1 cellular context compared by ENCODE assay signal in genomic region chr11:111926505-111927391, GRCh38.
A peak's percentile ranks its signal among the peaks of the same experiment; 100 is the strongest.
TF ChIP-seq lines count a peak whose summit lies in the region.

No MANE protein-coding gene starts in this region.

TF ChIP-seq in HepG2, 621 proteins besides CTCF, POLR2A, EP300 and RAD21 (continued from another document and continues in another):
- peak; percentile 58 for TF ChIP-seq ARID5B (CRISPR knock-in tag; IDR thresholded peaks at IDR 0.05)
- TF ChIP-seq ZBTB39 (CRISPR knock-in tag; IDR thresholded peaks at IDR 0.05), result no peak
- TF ChIP-seq FOXK1 (CRISPR knock-in tag; IDR thresholded peaks at IDR 0.05; ENCODE audit: borderline replicate concordance, low read depth), result peak; percentile 76; the same call in 1 of the 2 replicates
- TF ChIP-seq ZNF101 (CRISPR knock-in tag; IDR thresholded peaks at IDR 0.05; ENCODE audit: borderline replicate concordance, low read depth), result no peak
- no peak for TF ChIP-seq ZNF512 (CRISPR knock-in tag; IDR thresholded peaks at IDR 0.05)
- no peak for TF ChIP-seq SNRNP70 (IDR thresholded peaks at IDR 0.05; ENCODE audit: low read depth, low read length)
- no peak; the same call in 1 of the 2 replicates for TF ChIP-seq RXRA (CRISPR knock-in tag; IDR thresholded peaks at IDR 0.05)
- TF ChIP-seq ZNF205 (CRISPR knock-in tag; IDR thresholded peaks at IDR 0.05), result 0 out of 2 replicates have a peak, but pooled peaks have one; percentile 53
- no peak for TF ChIP-seq ARNT (IDR thresholded peaks at IDR 0.05)
- TF ChIP-seq POLR2AphosphoS2 (IDR thresholded peaks at IDR 0.05; ENCODE audit: low read depth, low read length), result no peak
- 0 out of 2 replicates have a peak, but pooled peaks have one; percentile 58 for TF ChIP-seq ZNF580 (CRISPR knock-in tag; IDR thresholded peaks at IDR 0.05; ENCODE audit: borderline replicate concordance, low read depth)
- peak; percentile 33; the same call in 1 of the 2 replicates for TF ChIP-seq BCL6 (CRISPR knock-in tag; IDR thresholded peaks at IDR 0.05)
- TF ChIP-seq ZNF232 (CRISPR knock-in tag; IDR thresholded peaks at IDR 0.05; ENCODE audit: borderline replicate concordance), result peak; percentile 80; the same call in 1 of the 2 replicates
- TF ChIP-seq NR3C1 (CRISPR knock-in tag; IDR thresholded peaks at IDR 0.05), result no peak
- no peak for TF ChIP-seq TBX3 (IDR thresholded peaks at IDR 0.05; ENCODE audit: borderline replicate concordance)
- peak; percentile 61; the same call in 1 of the 2 replicates for TF ChIP-seq ISL2 (CRISPR knock-in tag; IDR thresholded peaks at IDR 0.05)
- no peak for TF ChIP-seq ZNF615 (CRISPR knock-in tag; IDR thresholded peaks at IDR 0.05; ENCODE audit: borderline replicate concordance)
- peak; percentile 63; the same call in 1 of the 2 replicates for TF ChIP-seq ZNF563 (CRISPR knock-in tag; IDR thresholded peaks at IDR 0.05)
- peak; percentile 6; the same call in 1 of the 2 replicates for TF ChIP-seq EEA1 (CRISPR knock-in tag; IDR thresholded peaks at IDR 0.05; ENCODE audit: borderline replicate concordance)
- no peak for TF ChIP-seq ZNF670 (CRISPR knock-in tag; IDR thresholded peaks at IDR 0.05; ENCODE audit: borderline replicate concordance)
- no peak for TF ChIP-seq ZNF629 (CRISPR knock-in tag; conservative IDR thresholded peaks at IDR 0.05)
- TF ChIP-seq PHB2 (IDR thresholded peaks at IDR 0.05; ENCODE audit: partially characterized antibody), result no peak
- TF ChIP-seq ZNF256 (CRISPR knock-in tag; conservative IDR thresholded peaks at IDR 0.05), result no peak
- 0 out of 2 replicates have a peak, but pooled peaks have one; percentile 27 for TF ChIP-seq HOXD1 (CRISPR knock-in tag; IDR thresholded peaks at IDR 0.05)
- TF ChIP-seq ZC3H13 (CRISPR knock-in tag; IDR thresholded peaks at IDR 0.05), result no peak
- TF ChIP-seq NFYC (CRISPR knock-in tag; IDR thresholded peaks at IDR 0.05), result peak; percentile 75
- TF ChIP-seq ZNF644 (CRISPR knock-in tag; IDR thresholded peaks at IDR 0.05; ENCODE audit: low read depth), result no peak
- peak; percentile 67; the same call in 1 of the 2 replicates for TF ChIP-seq ZMYM2 (CRISPR knock-in tag; IDR thresholded peaks at IDR 0.05)
- TF ChIP-seq MATR3 (CRISPR knock-in tag; IDR thresholded peaks at IDR 0.05), result no peak
- TF ChIP-seq CENPT (CRISPR knock-in tag; IDR thresholded peaks at IDR 0.05; ENCODE audit: low read depth), result no peak
- TF ChIP-seq ZNF34 (CRISPR knock-in tag; IDR thresholded peaks at IDR 0.05; ENCODE audit: borderline replicate concordance), result 0 out of 2 replicates have a peak, but pooled peaks have one; percentile 49
- TF ChIP-seq THRA (CRISPR knock-in tag; IDR thresholded peaks at IDR 0.05; ENCODE audit: borderline replicate concordance), result no peak
- peak; percentile 32; the same call in 1 of the 2 replicates for TF ChIP-seq ZNF124 (CRISPR knock-in tag; IDR thresholded peaks at IDR 0.05)
- TF ChIP-seq ZIK1 (CRISPR knock-in tag; IDR thresholded peaks at IDR 0.05; ENCODE audit: borderline replicate concordance, low read depth), result no peak
- no peak for TF ChIP-seq RBAK (CRISPR knock-in tag; IDR thresholded peaks at IDR 0.05)
- TF ChIP-seq NFIC (IDR thresholded peaks at IDR 0.05; ENCODE audit: low read length), result no peak
- TF ChIP-seq TIGD3 (CRISPR knock-in tag; IDR thresholded peaks at IDR 0.05; ENCODE audit: borderline replicate concordance), result no peak
- peak; percentile 77 for TF ChIP-seq KMT2B (CRISPR knock-in tag; IDR thresholded peaks at IDR 0.05)
- no peak for TF ChIP-seq ZBTB37 (CRISPR knock-in tag; IDR thresholded peaks at IDR 0.05)
- TF ChIP-seq SALL1 (CRISPR knock-in tag; IDR thresholded peaks at IDR 0.05), result peak; percentile 92
- TF ChIP-seq ZNF597 (CRISPR knock-in tag; IDR thresholded peaks at IDR 0.05), result no peak
- TF ChIP-seq SMYD3 (CRISPR knock-in tag; IDR thresholded peaks at IDR 0.05), result no peak; the same call in 1 of the 2 replicates
- no peak for TF ChIP-seq ZNF543 (CRISPR knock-in tag; IDR thresholded peaks at IDR 0.05)
- peak; percentile 83 for TF ChIP-seq KDM2A (CRISPR knock-in tag; IDR thresholded peaks at IDR 0.05; ENCODE audit: borderline replicate concordance, low read depth)
- TF ChIP-seq HNF4A (CRISPR knock-in tag; IDR thresholded peaks at IDR 0.05), result peak; percentile 77
- TF ChIP-seq MTA3 (CRISPR knock-in tag; IDR thresholded peaks at IDR 0.05), result no peak
- peak; percentile 78; the same call in 1 of the 2 replicates for TF ChIP-seq YEATS4 (CRISPR knock-in tag; IDR thresholded peaks at IDR 0.05; ENCODE audit: borderline replicate concordance)
- no peak for TF ChIP-seq ZNF816 (CRISPR knock-in tag; IDR thresholded peaks at IDR 0.05; ENCODE audit: borderline replicate concordance)
- TF ChIP-seq HIC2 (CRISPR knock-in tag; IDR thresholded peaks at IDR 0.05; ENCODE audit: low read depth), result no peak
- no peak for TF ChIP-seq RAD51 (IDR thresholded peaks at IDR 0.05; ENCODE audit: borderline replicate concordance)
- TF ChIP-seq CC2D1A (CRISPR knock-in tag; IDR thresholded peaks at IDR 0.05), result no peak
- TF ChIP-seq ZBTB3 (CRISPR knock-in tag; IDR thresholded peaks at IDR 0.05; ENCODE audit: borderline replicate concordance, low read depth), result no peak
- TF ChIP-seq TFAP4 (IDR thresholded peaks at IDR 0.05; ENCODE audit: borderline replicate concordance, low read depth), result peak; percentile 12; the same call in 1 of the 2 replicates
- TF ChIP-seq ZMYM3 (CRISPR knock-in tag; IDR thresholded peaks at IDR 0.05), result no peak
- TF ChIP-seq SP140L (CRISPR knock-in tag; IDR thresholded peaks at IDR 0.05; ENCODE audit: borderline replicate concordance), result 0 out of 2 replicates have a peak, but pooled peaks have one; percentile 62
- no peak for TF ChIP-seq ZNF282 (IDR thresholded peaks at IDR 0.05; ENCODE audit: partially characterized antibody)
- no peak for TF ChIP-seq HMGA1 (CRISPR knock-in tag; conservative IDR thresholded peaks at IDR 0.05)
